Comparison of ENCODE assay signal across 1 cellular context in genomic region chr3:111764645-111765091, GRCh38.
TF ChIP-seq lines count a peak whose summit lies in the region.

No MANE protein-coding gene starts in this region.

TF ChIP-seq in HepG2, 621 proteins besides CTCF, POLR2A, EP300 and RAD21 (continued from another document and continues in another):
- TF ChIP-seq, protein P1, sequence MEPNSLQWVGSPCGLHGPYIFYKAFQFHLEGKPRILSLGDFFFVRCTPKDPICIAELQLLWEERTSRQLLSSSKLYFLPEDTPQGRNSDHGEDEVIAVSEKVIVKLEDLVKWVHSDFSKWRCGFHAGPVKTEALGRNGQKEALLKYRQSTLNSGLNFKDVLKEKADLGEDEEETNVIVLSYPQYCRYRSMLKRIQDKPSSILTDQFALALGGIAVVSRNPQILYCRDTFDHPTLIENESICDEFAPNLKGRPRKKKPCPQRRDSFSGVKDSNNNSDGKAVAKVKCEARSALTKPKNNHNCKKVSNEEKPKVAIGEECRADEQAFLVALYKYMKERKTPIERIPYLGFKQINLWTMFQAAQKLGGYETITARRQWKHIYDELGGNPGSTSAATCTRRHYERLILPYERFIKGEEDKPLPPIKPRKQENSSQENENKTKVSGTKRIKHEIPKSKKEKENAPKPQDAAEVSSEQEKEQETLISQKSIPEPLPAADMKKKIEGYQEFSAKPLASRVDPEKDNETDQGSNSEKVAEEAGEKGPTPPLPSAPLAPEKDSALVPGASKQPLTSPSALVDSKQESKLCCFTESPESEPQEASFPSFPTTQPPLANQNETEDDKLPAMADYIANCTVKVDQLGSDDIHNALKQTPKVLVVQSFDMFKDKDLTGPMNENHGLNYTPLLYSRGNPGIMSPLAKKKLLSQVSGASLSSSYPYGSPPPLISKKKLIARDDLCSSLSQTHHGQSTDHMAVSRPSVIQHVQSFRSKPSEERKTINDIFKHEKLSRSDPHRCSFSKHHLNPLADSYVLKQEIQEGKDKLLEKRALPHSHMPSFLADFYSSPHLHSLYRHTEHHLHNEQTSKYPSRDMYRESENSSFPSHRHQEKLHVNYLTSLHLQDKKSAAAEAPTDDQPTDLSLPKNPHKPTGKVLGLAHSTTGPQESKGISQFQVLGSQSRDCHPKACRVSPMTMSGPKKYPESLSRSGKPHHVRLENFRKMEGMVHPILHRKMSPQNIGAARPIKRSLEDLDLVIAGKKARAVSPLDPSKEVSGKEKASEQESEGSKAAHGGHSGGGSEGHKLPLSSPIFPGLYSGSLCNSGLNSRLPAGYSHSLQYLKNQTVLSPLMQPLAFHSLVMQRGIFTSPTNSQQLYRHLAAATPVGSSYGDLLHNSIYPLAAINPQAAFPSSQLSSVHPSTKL (CRISPR knock-in tag; IDR thresholded peaks at IDR 0.05), result peak; percentile 89
- TF ChIP-seq TGIF2 (CRISPR knock-in tag; IDR thresholded peaks at IDR 0.05), result 0 out of 2 replicates have a peak, but pooled peaks have one; percentile 24
- TF ChIP-seq ZNF441 (CRISPR knock-in tag; IDR thresholded peaks at IDR 0.05; ENCODE audit: borderline replicate concordance), result no peak
- no peak for TF ChIP-seq GABPA (IDR thresholded peaks at IDR 0.05; ENCODE audit: low read depth, low read length)
- TF ChIP-seq GABPA (CRISPR knock-in tag; IDR thresholded peaks at IDR 0.05; ENCODE audit: low read depth), result no peak
- no peak for TF ChIP-seq HNRNPUL1 (IDR thresholded peaks at IDR 0.05; ENCODE audit: low read depth, low read length)
- TF ChIP-seq ZNF615 (CRISPR knock-in tag; IDR thresholded peaks at IDR 0.05; ENCODE audit: borderline replicate concordance), result no peak
- TF ChIP-seq PATZ1 (CRISPR knock-in tag; IDR thresholded peaks at IDR 0.05), result no peak
- TF ChIP-seq ZNF263 (CRISPR knock-in tag; IDR thresholded peaks at IDR 0.05), result no peak
- TF ChIP-seq, protein P2, sequence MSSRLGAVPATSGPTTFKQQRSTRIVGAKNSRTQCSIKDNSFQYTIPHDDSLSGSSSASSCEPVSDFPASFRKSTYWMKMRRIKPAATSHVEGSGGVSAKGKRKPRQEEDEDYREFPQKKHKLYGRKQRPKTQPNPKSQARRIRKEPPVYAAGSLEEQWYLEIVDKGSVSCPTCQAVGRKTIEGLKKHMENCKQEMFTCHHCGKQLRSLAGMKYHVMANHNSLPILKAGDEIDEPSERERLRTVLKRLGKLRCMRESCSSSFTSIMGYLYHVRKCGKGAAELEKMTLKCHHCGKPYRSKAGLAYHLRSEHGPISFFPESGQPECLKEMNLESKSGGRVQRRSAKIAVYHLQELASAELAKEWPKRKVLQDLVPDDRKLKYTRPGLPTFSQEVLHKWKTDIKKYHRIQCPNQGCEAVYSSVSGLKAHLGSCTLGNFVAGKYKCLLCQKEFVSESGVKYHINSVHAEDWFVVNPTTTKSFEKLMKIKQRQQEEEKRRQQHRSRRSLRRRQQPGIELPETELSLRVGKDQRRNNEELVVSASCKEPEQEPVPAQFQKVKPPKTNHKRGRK (CRISPR knock-in tag; IDR thresholded peaks at IDR 0.05), result no peak
- no peak for TF ChIP-seq HCFC1 (IDR thresholded peaks at IDR 0.05; ENCODE audit: low read depth, low read length)
- TF ChIP-seq TBL1XR1 (IDR thresholded peaks at IDR 0.05; ENCODE audit: borderline replicate concordance, low read length, partially characterized antibody), result peak; percentile 17
- no peak for TF ChIP-seq ZNF432 (CRISPR knock-in tag; IDR thresholded peaks at IDR 0.05; ENCODE audit: borderline replicate concordance)
- TF ChIP-seq ZSCAN22 (CRISPR knock-in tag; IDR thresholded peaks at IDR 0.05), result no peak
- TF ChIP-seq GATA4 (IDR thresholded peaks at IDR 0.05; ENCODE audit: borderline replicate concordance, low read depth), result no peak
- TF ChIP-seq ZBTB21 (CRISPR knock-in tag; IDR thresholded peaks at IDR 0.05), result peak; percentile 46; the same call in 1 of the 2 replicates
- TF ChIP-seq TBX3 (IDR thresholded peaks at IDR 0.05; ENCODE audit: borderline replicate concordance), result no peak
- TF ChIP-seq ZNF225 (CRISPR knock-in tag; IDR thresholded peaks at IDR 0.05), result no peak
- no peak for TF ChIP-seq ZNF136 (CRISPR knock-in tag; IDR thresholded peaks at IDR 0.05; ENCODE audit: low read depth)
- TF ChIP-seq MED8 (CRISPR knock-in tag; IDR thresholded peaks at IDR 0.05; ENCODE audit: insufficient replicate concordance), result no peak
- TF ChIP-seq, protein P3, sequence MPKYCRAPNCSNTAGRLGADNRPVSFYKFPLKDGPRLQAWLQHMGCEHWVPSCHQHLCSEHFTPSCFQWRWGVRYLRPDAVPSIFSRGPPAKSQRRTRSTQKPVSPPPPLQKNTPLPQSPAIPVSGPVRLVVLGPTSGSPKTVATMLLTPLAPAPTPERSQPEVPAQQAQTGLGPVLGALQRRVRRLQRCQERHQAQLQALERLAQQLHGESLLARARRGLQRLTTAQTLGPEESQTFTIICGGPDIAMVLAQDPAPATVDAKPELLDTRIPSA (CRISPR knock-in tag; IDR thresholded peaks at IDR 0.05; ENCODE audit: borderline replicate concordance), result no peak
- TF ChIP-seq ZNF232 (CRISPR knock-in tag; IDR thresholded peaks at IDR 0.05; ENCODE audit: borderline replicate concordance), result no peak
- peak; percentile 93 for TF ChIP-seq NCOR1 (IDR thresholded peaks at IDR 0.05; ENCODE audit: borderline replicate concordance, low read length)
- TF ChIP-seq KAT2B (IDR thresholded peaks at IDR 0.05; ENCODE audit: borderline replicate concordance, low read depth, low read length), result no peak
- TF ChIP-seq RBM22 (optimal IDR thresholded peaks at IDR 0.05; ENCODE audit: low read length), result no peak
- no peak for TF ChIP-seq ATAD3A (CRISPR knock-in tag; IDR thresholded peaks at IDR 0.05)
- TF ChIP-seq, protein P4, sequence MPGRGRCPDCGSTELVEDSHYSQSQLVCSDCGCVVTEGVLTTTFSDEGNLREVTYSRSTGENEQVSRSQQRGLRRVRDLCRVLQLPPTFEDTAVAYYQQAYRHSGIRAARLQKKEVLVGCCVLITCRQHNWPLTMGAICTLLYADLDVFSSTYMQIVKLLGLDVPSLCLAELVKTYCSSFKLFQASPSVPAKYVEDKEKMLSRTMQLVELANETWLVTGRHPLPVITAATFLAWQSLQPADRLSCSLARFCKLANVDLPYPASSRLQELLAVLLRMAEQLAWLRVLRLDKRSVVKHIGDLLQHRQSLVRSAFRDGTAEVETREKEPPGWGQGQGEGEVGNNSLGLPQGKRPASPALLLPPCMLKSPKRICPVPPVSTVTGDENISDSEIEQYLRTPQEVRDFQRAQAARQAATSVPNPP (CRISPR knock-in tag; IDR thresholded peaks at IDR 0.05), result no peak
- no peak for TF ChIP-seq DRAP1 (CRISPR knock-in tag; IDR thresholded peaks at IDR 0.05)
- TF ChIP-seq, protein P5, sequence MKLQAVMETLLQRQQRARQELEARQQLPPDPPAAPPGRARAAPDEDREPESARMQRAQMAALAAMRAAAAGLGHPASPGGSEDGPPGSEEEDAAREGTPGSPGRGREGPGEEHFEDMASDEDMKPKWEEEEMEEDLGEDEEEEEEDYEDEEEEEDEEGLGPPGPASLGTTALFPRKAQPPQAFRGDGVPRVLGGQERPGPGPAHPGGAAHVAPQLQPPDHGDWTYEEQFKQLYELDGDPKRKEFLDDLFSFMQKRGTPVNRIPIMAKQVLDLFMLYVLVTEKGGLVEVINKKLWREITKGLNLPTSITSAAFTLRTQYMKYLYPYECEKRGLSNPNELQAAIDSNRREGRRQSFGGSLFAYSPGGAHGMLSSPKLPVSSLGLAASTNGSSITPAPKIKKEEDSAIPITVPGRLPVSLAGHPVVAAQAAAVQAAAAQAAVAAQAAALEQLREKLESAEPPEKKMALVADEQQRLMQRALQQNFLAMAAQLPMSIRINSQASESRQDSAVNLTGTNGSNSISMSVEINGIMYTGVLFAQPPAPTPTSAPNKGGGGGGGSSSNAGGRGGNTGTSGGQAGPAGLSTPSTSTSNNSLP (IDR thresholded peaks at IDR 0.05; ENCODE audit: low read depth, low read length), result peak; percentile 89
- TF ChIP-seq PBX3 (CRISPR knock-in tag; IDR thresholded peaks at IDR 0.05; ENCODE audit: borderline replicate concordance), result no peak
- peak; percentile 32; the same call in 1 of the 2 replicates for TF ChIP-seq MED1 (CRISPR knock-in tag; IDR thresholded peaks at IDR 0.05)
- TF ChIP-seq ZNF513 (CRISPR knock-in tag; conservative IDR thresholded peaks at IDR 0.05), result no peak
- TF ChIP-seq ZFP36L2 (CRISPR knock-in tag; IDR thresholded peaks at IDR 0.05), result no peak
- TF ChIP-seq HOXD1 (CRISPR knock-in tag; IDR thresholded peaks at IDR 0.05), result no peak
- TF ChIP-seq ZNF777 (CRISPR knock-in tag; IDR thresholded peaks at IDR 0.05), result no peak
- TF ChIP-seq, protein P6, sequence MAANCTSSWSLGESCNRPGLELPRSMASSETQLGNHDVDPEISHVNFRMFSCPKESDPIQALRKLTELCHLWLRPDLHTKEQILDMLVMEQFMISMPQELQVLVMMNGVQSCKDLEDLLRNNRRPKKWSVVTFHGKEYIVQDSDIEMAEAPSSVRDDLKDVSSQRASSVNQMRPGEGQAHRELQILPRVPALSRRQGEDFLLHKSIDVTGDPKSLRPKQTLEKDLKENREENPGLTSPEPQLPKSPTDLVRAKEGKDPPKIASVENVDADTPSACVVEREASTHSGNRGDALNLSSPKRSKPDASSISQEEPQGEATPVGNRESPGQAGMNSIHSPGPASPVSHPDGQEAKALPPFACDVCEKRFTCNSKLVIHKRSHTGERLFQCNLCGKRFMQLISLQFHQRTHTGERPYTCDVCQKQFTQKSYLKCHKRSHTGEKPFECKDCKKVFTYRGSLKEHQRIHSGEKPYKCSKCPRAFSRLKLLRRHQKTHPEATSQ (CRISPR knock-in tag; IDR thresholded peaks at IDR 0.05; ENCODE audit: borderline replicate concordance), result no peak
- no peak for TF ChIP-seq ZXDC (CRISPR knock-in tag; IDR thresholded peaks at IDR 0.05)
